ENCODE assay signal across 1 cellular context in genomic region chr1:46405724-46406123, GRCh38.
TF ChIP-seq lines count a peak whose summit lies in the region.

No MANE protein-coding gene starts in this region.

TF ChIP-seq in K562, 482 proteins besides CTCF, POLR2A, EP300 and RAD21:
- TF ChIP-seq ZFP36 (IDR thresholded peaks at IDR 0.05; ENCODE audit: low read depth, low read length, partially characterized antibody) = peak; percentile 46
- no peak for TF ChIP-seq ZNF77 (CRISPR knock-in tag; IDR thresholded peaks at IDR 0.05)
TF ChIP-seq in K562: peak in this region for 1.
